1 cellular context compared by ENCODE assay signal in the genomic region with DNA sequence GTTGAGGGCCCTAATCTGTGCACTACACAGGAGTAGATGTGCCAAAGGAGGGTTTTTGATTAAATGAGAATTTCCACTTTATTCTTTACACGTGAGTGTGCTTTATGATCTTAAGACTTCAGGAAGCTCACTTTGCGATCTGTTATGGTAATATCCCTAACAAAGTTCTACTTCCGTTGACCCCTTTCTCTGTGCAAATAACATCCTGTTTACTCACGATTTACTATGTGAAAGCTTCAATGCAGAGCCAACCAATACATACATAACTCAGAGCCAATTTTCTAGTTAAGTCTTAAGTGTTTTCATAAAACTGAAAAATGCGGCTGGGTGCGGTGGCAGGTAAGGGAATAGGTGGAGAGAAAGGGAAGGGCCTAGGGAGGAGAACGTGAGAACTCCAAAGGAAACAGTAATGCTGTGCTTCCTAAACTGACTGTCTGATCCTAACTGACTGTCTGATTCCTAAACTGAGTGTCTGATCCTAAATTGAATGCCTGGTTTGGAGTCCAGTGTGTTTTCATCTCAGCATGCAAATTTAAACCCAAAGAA.
A peak's percentile ranks its signal among the peaks of the same experiment; 100 is the strongest.
TF ChIP-seq lines count a peak whose summit lies in the region.

No MANE protein-coding gene starts in this region.

TF ChIP-seq in K562, 482 proteins besides CTCF, POLR2A, EP300 and RAD21 (continued from another document):
- TF ChIP-seq, protein P1, sequence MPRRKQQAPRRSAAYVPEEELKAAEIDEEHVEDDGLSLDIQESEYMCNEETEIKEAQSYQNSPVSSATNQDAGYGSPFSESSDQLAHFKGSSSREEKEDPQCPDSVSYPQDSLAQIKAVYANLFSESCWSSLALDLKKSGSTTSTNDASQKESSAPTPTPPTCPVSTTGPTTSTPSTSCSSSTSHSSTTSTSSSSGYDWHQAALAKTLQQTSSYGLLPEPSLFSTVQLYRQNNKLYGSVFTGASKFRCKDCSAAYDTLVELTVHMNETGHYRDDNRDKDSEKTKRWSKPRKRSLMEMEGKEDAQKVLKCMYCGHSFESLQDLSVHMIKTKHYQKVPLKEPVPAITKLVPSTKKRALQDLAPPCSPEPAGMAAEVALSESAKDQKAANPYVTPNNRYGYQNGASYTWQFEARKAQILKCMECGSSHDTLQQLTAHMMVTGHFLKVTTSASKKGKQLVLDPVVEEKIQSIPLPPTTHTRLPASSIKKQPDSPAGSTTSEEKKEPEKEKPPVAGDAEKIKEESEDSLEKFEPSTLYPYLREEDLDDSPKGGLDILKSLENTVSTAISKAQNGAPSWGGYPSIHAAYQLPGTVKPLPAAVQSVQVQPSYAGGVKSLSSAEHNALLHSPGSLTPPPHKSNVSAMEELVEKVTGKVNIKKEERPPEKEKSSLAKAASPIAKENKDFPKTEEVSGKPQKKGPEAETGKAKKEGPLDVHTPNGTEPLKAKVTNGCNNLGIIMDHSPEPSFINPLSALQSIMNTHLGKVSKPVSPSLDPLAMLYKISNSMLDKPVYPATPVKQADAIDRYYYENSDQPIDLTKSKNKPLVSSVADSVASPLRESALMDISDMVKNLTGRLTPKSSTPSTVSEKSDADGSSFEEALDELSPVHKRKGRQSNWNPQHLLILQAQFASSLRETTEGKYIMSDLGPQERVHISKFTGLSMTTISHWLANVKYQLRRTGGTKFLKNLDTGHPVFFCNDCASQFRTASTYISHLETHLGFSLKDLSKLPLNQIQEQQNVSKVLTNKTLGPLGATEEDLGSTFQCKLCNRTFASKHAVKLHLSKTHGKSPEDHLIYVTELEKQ (CRISPR knock-in tag; IDR thresholded peaks at IDR 0.05): no peak
- no peak for TF ChIP-seq NR2C2 (CRISPR knock-in tag; IDR thresholded peaks at IDR 0.05)
- 0 out of 2 replicates have a peak, but pooled peaks have one; percentile 31 for TF ChIP-seq NR2C2 (tag; IDR thresholded peaks at IDR 0.05)
- TF ChIP-seq, protein P2, sequence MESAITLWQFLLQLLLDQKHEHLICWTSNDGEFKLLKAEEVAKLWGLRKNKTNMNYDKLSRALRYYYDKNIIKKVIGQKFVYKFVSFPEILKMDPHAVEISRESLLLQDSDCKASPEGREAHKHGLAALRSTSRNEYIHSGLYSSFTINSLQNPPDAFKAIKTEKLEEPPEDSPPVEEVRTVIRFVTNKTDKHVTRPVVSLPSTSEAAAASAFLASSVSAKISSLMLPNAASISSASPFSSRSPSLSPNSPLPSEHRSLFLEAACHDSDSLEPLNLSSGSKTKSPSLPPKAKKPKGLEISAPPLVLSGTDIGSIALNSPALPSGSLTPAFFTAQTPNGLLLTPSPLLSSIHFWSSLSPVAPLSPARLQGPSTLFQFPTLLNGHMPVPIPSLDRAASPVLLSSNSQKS (CRISPR knock-in tag; IDR thresholded peaks at IDR 0.05): no peak
- TF ChIP-seq LCOR (CRISPR knock-in tag; IDR thresholded peaks at IDR 0.05): no peak
- TF ChIP-seq U2AF2 (optimal IDR thresholded peaks at IDR 0.05; ENCODE audit: low read depth, low read length): no peak
